ENCODE assay signal across 8 cellular contexts in the genomic region with DNA sequence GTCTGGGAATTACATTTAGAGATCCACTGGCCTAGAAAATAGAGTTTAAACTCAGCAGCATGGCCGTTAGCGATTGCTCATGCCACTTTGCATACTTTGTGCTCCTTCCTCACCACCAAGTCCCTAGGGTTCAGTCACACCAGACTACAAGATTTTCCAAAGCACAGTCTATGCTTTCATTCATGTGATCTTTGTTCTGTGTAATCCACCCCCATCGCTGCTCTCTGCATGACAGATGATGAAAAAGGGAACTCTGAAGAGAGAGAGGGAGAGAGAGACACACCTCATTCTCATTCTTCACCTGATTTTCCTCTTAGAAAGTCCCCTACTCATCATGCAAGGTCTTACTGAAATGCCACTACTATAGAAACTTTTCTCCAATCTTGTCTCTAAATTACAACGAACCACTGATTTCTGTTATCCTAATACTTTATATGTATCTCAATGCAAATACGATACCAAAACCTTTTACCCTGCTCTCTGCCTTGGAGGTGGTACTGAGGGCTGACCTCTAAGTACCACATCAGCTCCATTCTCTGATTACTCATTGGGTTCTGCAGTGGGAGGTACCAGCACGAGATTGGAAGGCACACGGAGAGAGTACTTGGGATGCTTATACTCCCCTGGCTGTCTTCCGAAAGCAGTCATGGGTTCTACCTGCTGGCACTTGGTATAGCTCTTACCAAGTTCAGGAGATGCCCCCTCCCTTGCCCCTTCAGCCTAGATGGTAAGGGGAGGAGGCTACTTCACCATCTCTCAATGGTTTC. TPM values are rescaled to one million over a fixed set of nuclear protein-coding genes. Genes with fewer than 3 reads are reported as not detected.
DNase-seq lines count a peak whose midpoint lies in the region; ATAC-seq and TF ChIP-seq lines count a peak whose summit lies in the region.

No MANE protein-coding gene starts in this region.

- peak overlapping the region; percentile 98 for H3K27ac Mint-ChIP-seq in stimulated activated effector memory CD8-positive, alpha-beta T cell treated with anti-CD3 and anti-CD28 coated beads, Interleukin-12 subunit alpha, Interleukin-12 subunit beta, amount 100 ng/mL, for 72 hours

- H3K4me3 Mint-ChIP-seq in stimulated activated effector memory CD8-positive, alpha-beta T cell treated with anti-CD3 and anti-CD28 coated beads, Interleukin-12 subunit alpha, Interleukin-12 subunit beta, amount 100 ng/mL, for 72 hours = peak overlapping the region; percentile 92

- ATAC-seq in HG03103 (IDR thresholded peaks at IDR 0.05; ENCODE audit: low read depth, unreplicated experiment) = peak; percentile 81
- ATAC-seq in stimulated activated effector memory CD8-positive, alpha-beta T cell treated with anti-CD3 and anti-CD28 coated beads, Interleukin-12 subunit alpha, Interleukin-12 subunit beta, amount 100 ng/mL, for 72 hours = peak; percentile 84

- H3K36me3 ChIP-seq in ascending aorta = peaks cover 0 to 11% of the 10 kb centered on the region in 2 donors

- no peaks in the 10 kb centered on the region for H3K27me3 ChIP-seq in ascending aorta

- H3K9me3 ChIP-seq in ascending aorta = peaks cover 0 to 2% of the 10 kb centered on the region in 2 donors

- no peak overlapping the region for H3K27ac ChIP-seq in ascending aorta

- DNase-seq in AG20443 (ENCODE audit: low spot score) = peak; percentile 14
- peak; percentile 34 to 52 for DNase-seq in activated T-cell treated with anti-CD3 and anti-CD28 coated beads, Interleukin-2, amount 50 U/mL, for 48 hours
- no peak for DNase-seq in stimulated activated effector memory CD8-positive, alpha-beta T cell treated with anti-CD3 and anti-CD28 coated beads, Interleukin-12 subunit alpha, Interleukin-12 subunit beta, amount 100 ng/mL, for 72 hours (ENCODE audit: low spot score in 2 of 2)
- DNase-seq in ascending aorta (ENCODE audit: low spot score in 2 of 2) = no peak
- no peak for DNase-seq in SIG-M5 (lab: John Stamatoyannopoulos, UW)
- DNase-seq in cardiac septum (ENCODE audit: low spot score) = no peak

- H3K9me3 Mint-ChIP-seq in stimulated activated effector memory CD8-positive, alpha-beta T cell treated with anti-CD3 and anti-CD28 coated beads, Interleukin-12 subunit alpha, Interleukin-12 subunit beta, amount 100 ng/mL, for 72 hours = peaks cover 2% of the 10 kb centered on the region

- peak; percentile 59 for TF ChIP-seq POLR2A in GM19193 (IDR thresholded peaks at IDR 0.05; ENCODE audit: extremely low read depth, insufficient read depth, insufficient read length)

- H3K4me1 Mint-ChIP-seq in stimulated activated effector memory CD8-positive, alpha-beta T cell treated with anti-CD3 and anti-CD28 coated beads, Interleukin-12 subunit alpha, Interleukin-12 subunit beta, amount 100 ng/mL, for 72 hours = peaks cover 44% of the 10 kb centered on the region

- H3K36me3 Mint-ChIP-seq in stimulated activated effector memory CD8-positive, alpha-beta T cell treated with anti-CD3 and anti-CD28 coated beads, Interleukin-12 subunit alpha, Interleukin-12 subunit beta, amount 100 ng/mL, for 72 hours = peaks cover 38% of the 10 kb centered on the region

- TF ChIP-seq CTCF in ascending aorta (IDR thresholded peaks at IDR 0.05) = no peak

- peaks cover 0 to 4% of the 10 kb centered on the region in 2 donors for H3K4me1 ChIP-seq in ascending aorta

- intact Hi-C loops in ascending aorta (cut with DNase I) (no loop called here), cardiac septum (cut with DNase I) (no loop called here)

- H3K4me3 ChIP-seq in ascending aorta = no peak overlapping the region

RNA-seq across cellular contexts. Expression of a gene that starts 1.1 kb away (rescaled TPM):
- total RNA-seq in ascending aorta (not detected), cardiac septum (0.67 TPM)

RNA-seq across cellular contexts. Expression of a gene that starts 12.2 kb away (rescaled TPM):
- total RNA-seq in ascending aorta (22.4 TPM), cardiac septum (14.3 TPM)

RNA-seq across cellular contexts. Expression of a gene that starts 12.3 kb away (rescaled TPM):
- total RNA-seq in ascending aorta = 8.1 TPM
- 15.0 TPM for total RNA-seq in cardiac septum

Comparison
In these comparisons a context has a peak if more than half of its experiments do, and no peak if none do; other contexts are left out.
1. DNase-seq: peak in AG20443 (single experiment) and activated T-cell treated with anti-CD3 and anti-CD28 coated beads, Interleukin-2, amount 50 U/mL, for 48 hours (2 of 2); none in stimulated activated effector memory CD8-positive, alpha-beta T cell treated with anti-CD3 and anti-CD28 coated beads, Interleukin-12 subunit alpha, Interleukin-12 subunit beta, amount 100 ng/mL, for 72 hours (0 of 2), ascending aorta (0 of 2), SIG-M5 (single experiment) and cardiac septum (single experiment).